23 cellular contexts compared by ENCODE assay signal in genomic region chr10:30738416-30738815, GRCh38.
"Had no signal": no experiment of that assay in that cellular context is flagged by ENCODE, and none has a peak within 500 bp of the region (broad histone marks: within the 10 kb centered on the region; RNA-seq: fewer than 3 reads in every experiment).

No MANE protein-coding gene starts in this region.

- H3K36me3 ChIP-seq: breast epithelium, thyroid gland had no signal

- H3K9me3 ChIP-seq: breast epithelium, thyroid gland had no signal

- H3K79me2 ChIP-seq: hepatocyte had no signal

- H3K4me1 ChIP-seq: breast epithelium, thyroid gland had no signal

- H3K27ac Mint-ChIP-seq: activated CD8-positive, alpha-beta T cell treated with anti-CD3 and anti-CD28 coated beads, Interleukin-2, amount 10 ng/mL, durations not matched to agents 7 days and 5 days; activated naive CD8-positive, alpha-beta T cell treated with anti-CD3 and anti-CD28 coated beads for 36 hours; activated T-cell treated with anti-CD3 and anti-CD28 coated beads, Interleukin-2, amount 50 U/mL, for 24 hours; effector memory CD8-positive, alpha-beta T cell; nephron progenitor cell had no signal

- H2AFZ ChIP-seq: hepatocyte had no signal

- H3K4me3 Mint-ChIP-seq: activated CD8-positive, alpha-beta T cell treated with anti-CD3 and anti-CD28 coated beads, Interleukin-2, amount 10 ng/mL, durations not matched to agents 7 days and 5 days; activated naive CD8-positive, alpha-beta T cell treated with anti-CD3 and anti-CD28 coated beads for 36 hours; activated T-cell treated with anti-CD3 and anti-CD28 coated beads, Interleukin-2, amount 50 U/mL, for 24 hours; central memory CD8-positive, alpha-beta T cell; effector memory CD8-positive, alpha-beta T cell; nephron progenitor cell had no signal

- H3K27me3 ChIP-seq: breast epithelium, hepatocyte, thyroid gland had no signal

- H3K4me2 ChIP-seq: hepatocyte, smooth muscle cell had no signal

- H3K9me3 Mint-ChIP-seq: activated naive CD8-positive, alpha-beta T cell treated with anti-CD3 and anti-CD28 coated beads for 36 hours; activated T-cell treated with anti-CD3 and anti-CD28 coated beads, Interleukin-2, amount 50 U/mL, for 24 hours; central memory CD8-positive, alpha-beta T cell; effector memory CD8-positive, alpha-beta T cell; nephron progenitor cell had no signal

- H3K4me1 Mint-ChIP-seq: central memory CD8-positive, alpha-beta T cell had no signal

- H3K36me3 Mint-ChIP-seq: activated naive CD8-positive, alpha-beta T cell treated with anti-CD3 and anti-CD28 coated beads for 36 hours had no signal

- H3K4me3 ChIP-seq: breast epithelium, hepatocyte, smooth muscle cell, thyroid gland had no signal

- ATAC-seq: activated CD8-positive, alpha-beta T cell treated with anti-CD3 and anti-CD28 coated beads, Interleukin-2, amount 10 ng/mL, durations not matched to agents 7 days and 5 days; effector memory CD8-positive, alpha-beta T cell; esophagus mucosa; left ventricle myocardium superior; sciatic nerve had no signal

- DNase-seq: activated CD4-positive, alpha-beta T cell treated with anti-CD3 and anti-CD28 coated beads for 1 hour; activated CD4-positive, alpha-beta T cell treated with anti-CD3 and anti-CD28 coated beads, Interleukin-2, amount 50 U/mL, for 1 hour; activated CD8-positive, alpha-beta T cell treated with anti-CD3 and anti-CD28 coated beads, Interleukin-2, amount 10 ng/mL, durations not matched to agents 7 days and 5 days; activated naive CD4-positive, alpha-beta T cell treated with Interleukin-2 at 50 U/mL for 16 hours; activated naive CD8-positive, alpha-beta T cell treated with anti-CD3 and anti-CD28 coated beads for 36 hours; activated T-cell treated with anti-CD3 and anti-CD28 coated beads, Interleukin-2, amount 50 U/mL, for 24 hours; effector memory CD8-positive, alpha-beta T cell; glutamatergic neuron; left ventricle myocardium superior; nephron progenitor cell; nucleus accumbens; stimulated activated CD4-positive, alpha-beta T cell treated with anti-CD3 and anti-CD28 coated beads, Interleukin-15, amount 100 ng/mL, for 24 hours; stimulated activated CD8-positive, alpha-beta memory T cell treated with anti-CD3 and anti-CD28 coated beads, Interleukin-4, amount 100 ng/mL, for 48 hours; stimulated activated naive CD4-positive, alpha-beta T cell treated with Interleukin-2 at 50 U/mL for 16 hours; substantia nigra; T-helper 1 cell; thyroid gland had no signal

- H3K27ac ChIP-seq: breast epithelium, hepatocyte, thyroid gland had no signal
